19 cellular contexts compared by ENCODE assay signal in genomic region chr14:74948228-74949175, GRCh38. TPM values are rescaled to one million over a fixed set of nuclear protein-coding genes. Genes with fewer than 3 reads are reported as not detected.
DNase-seq lines count a peak whose midpoint lies in the region; ATAC-seq, FAIRE-seq and TF ChIP-seq lines count a peak whose summit lies in the region.
"Had no signal": no experiment of that assay in that cellular context is flagged by ENCODE, and none has a peak within 500 bp of the region (broad histone marks: within the 10 kb centered on the region; RNA-seq: fewer than 3 reads in every experiment).

No MANE protein-coding gene starts in this region.

- no peak for TF ChIP-seq CTCF in HEK293 (tag by site-specific recombination; IDR thresholded peaks at IDR 0.05)
- TF ChIP-seq CTCF in bronchial epithelial cell (IDR thresholded peaks at IDR 0.05; ENCODE audit: insufficient read depth, low read length, severe bottlenecking), result no peak
- no peak for TF ChIP-seq CTCF in chondrocyte (IDR thresholded peaks at IDR 0.05)

- peaks cover 6% of the 10 kb centered on the region for H3K79me1 ChIP-seq in mesenchymal stem cell (replicated peaks; ENCODE audit: low read length, poor library complexity, severe bottlenecking)

- CTCF ChIA-PET in HEK293 (lab: Yijun Ruan, JAX), result interaction anchor here (1.0 to 6.6 kb wide), 5 partner anchors 43 to 141 kb away, joined by 3 to 66 read pairs (median 5); partner anchors contain the start of genes ACYP1 and ZC2HC1C

- H3K4me2 ChIP-seq in mesenchymal stem cell (ENCODE audit: low read length, poor library complexity, severe bottlenecking), result no peak overlapping the region

- H2AK5ac ChIP-seq in mesenchymal stem cell (ENCODE audit: low read length, severe bottlenecking), result no peak overlapping the region

- no peak overlapping the region for H2BK12ac ChIP-seq in mesenchymal stem cell (ENCODE audit: low read length in 2 of 2)

- H3K27ac Mint-ChIP-seq in stimulated activated naive B cell treated with anti-CD40 and anti-IgM and Interleukin-4, amounts not matched to agents 10 μg/mL and 1 μg/mL and 100 μg/mL, for 72 hours, result peak overlapping the region; percentile 37
- H3K27ac Mint-ChIP-seq in chondrocyte (ENCODE audit: unreplicated experiment), result no peak overlapping the region
- H3K27ac Mint-ChIP-seq: HFFc6 had no signal

- DNase-seq in bronchial epithelial cell (ENCODE audit: low read depth) (no peak), mesenchymal stem cell (no peak), DMS153 (lab: John Stamatoyannopoulos, UW) (no peak), chondrocyte (ENCODE audit: low spot score) (no peak)
- DNase-seq in stimulated activated naive B cell treated with anti-CD40 and anti-IgM and Interleukin-4, amounts not matched to agents 10 μg/mL and 1 μg/mL and 100 μg/mL, for 72 hours, result no peak
- DNase-seq: ACHN, Caco-2, GM23248, HFFc6, MG63, NCI-H1092 treated with DMSO at 0.1 percent for 48 hours, NCI-H1694 treated with DMSO at 0.1 percent for 48 hours, NCI-H2107, NCI-H226, NCI-H526 treated with DMSO at 0.1 percent for 48 hours, SIG-M5 had no signal

- H3K4me1 ChIP-seq in HEK293 (ENCODE audit: control insufficient read depth, insufficient read depth, low read length), result peaks cover 12% of the 10 kb centered on the region
- H3K4me1 ChIP-seq in mesenchymal stem cell (ENCODE audit: control insufficient read depth, insufficient read depth, low read depth, low read length), result peaks cover 28% of the 10 kb centered on the region

- no peak overlapping the region for H3K18ac ChIP-seq in mesenchymal stem cell (ENCODE audit: low read depth in 1 of 2, low read length in 2 of 2)

- no peaks in the 10 kb centered on the region for H3K9me3 ChIP-seq in HEK293 (ENCODE audit: control insufficient read depth, insufficient read depth, low read depth, low read length)
- no peaks in the 10 kb centered on the region for H3K9me3 ChIP-seq in mesenchymal stem cell (ENCODE audit: control insufficient read depth, low read length)
- H3K9me3 ChIP-seq: Caco-2, MG63 had no signal

- no peak overlapping the region for H2BK5ac ChIP-seq in mesenchymal stem cell (ENCODE audit: low read depth, low read length, poor library complexity, severe bottlenecking)

- peaks cover 20 to 30% of the 10 kb centered on the region in 2 donors for H3K27me3 Mint-ChIP-seq in stimulated activated naive B cell treated with anti-CD40 and anti-IgM and Interleukin-4, amounts not matched to agents 10 μg/mL and 1 μg/mL and 100 μg/mL, for 72 hours
- no peaks in the 10 kb centered on the region for H3K27me3 Mint-ChIP-seq in chondrocyte (ENCODE audit: low read depth)

- peaks cover 0 to 2% of the 10 kb centered on the region in 2 donors for H3K36me3 Mint-ChIP-seq in stimulated activated naive B cell treated with anti-CD40 and anti-IgM and Interleukin-4, amounts not matched to agents 10 μg/mL and 1 μg/mL and 100 μg/mL, for 72 hours
- H3K36me3 Mint-ChIP-seq in chondrocyte (ENCODE audit: low read depth), result no peaks in the 10 kb centered on the region

- no peak overlapping the region for H3K4ac ChIP-seq in mesenchymal stem cell (ENCODE audit: low read depth in 1 of 2, low read length in 2 of 2)

- no peak for ATAC-seq in stimulated activated naive B cell treated with anti-CD40 and anti-IgM and Interleukin-4, amounts not matched to agents 10 μg/mL and 1 μg/mL and 100 μg/mL, for 72 hours (replicated peaks)
- ATAC-seq in esophagus mucosa (no peak), GM18519 (IDR thresholded peaks at IDR 0.05; ENCODE audit: low FRiP score, unreplicated experiment) (no peak)

- H3K36me3 ChIP-seq in HEK293 (ENCODE audit: control insufficient read depth in 2 of 2, insufficient read depth in 1 of 2, low read length in 2 of 2) (peaks cover 0 to 86% of the 10 kb centered on the region in 2 experiments; a peak in 2 of 3 replicates), bronchial epithelial cell (ENCODE audit: control insufficient read depth, insufficient read depth, low read length) (peaks cover 22% of the 10 kb centered on the region), mesenchymal stem cell (ENCODE audit: control insufficient read depth in 1 of 2, insufficient read depth in 2 of 2, low read depth in 1 of 2, low read length in 2 of 2) (peaks cover 17 to 29% of the 10 kb centered on the region in 2 experiments)

- no peak overlapping the region for H4K8ac ChIP-seq in mesenchymal stem cell (ENCODE audit: low read length)

- H3K4me1 Mint-ChIP-seq in stimulated activated naive B cell treated with anti-CD40 and anti-IgM and Interleukin-4, amounts not matched to agents 10 μg/mL and 1 μg/mL and 100 μg/mL, for 72 hours, result peaks cover 11 to 12% of the 10 kb centered on the region in 2 donors
- peaks cover 6% of the 10 kb centered on the region for H3K4me1 Mint-ChIP-seq in chondrocyte (ENCODE audit: low read depth)

- WGBS in mesenchymal stem cell, result 89% methylated on average over 19 of the region's 23 CpGs

- no peak overlapping the region for H3K23ac ChIP-seq in mesenchymal stem cell (ENCODE audit: low read length in 2 of 2)

- H2BK15ac ChIP-seq in mesenchymal stem cell (ENCODE audit: low read depth, poor library complexity, severe bottlenecking), result peak overlapping the region; percentile 1

- no peak overlapping the region for H4K91ac ChIP-seq in mesenchymal stem cell (ENCODE audit: low read length)

- peak; percentile 64 for FAIRE-seq in bronchial epithelial cell (lab: Jason Lieb, UNC)

- no peak overlapping the region for H3K4me3 Mint-ChIP-seq in stimulated activated naive B cell treated with anti-CD40 and anti-IgM and Interleukin-4, amounts not matched to agents 10 μg/mL and 1 μg/mL and 100 μg/mL, for 72 hours
- no peak overlapping the region for H3K4me3 Mint-ChIP-seq in chondrocyte (ENCODE audit: unreplicated experiment)
- H3K4me3 Mint-ChIP-seq: HFFc6 had no signal

- no peak overlapping the region for H3K4me3 ChIP-seq in HEK293 (ENCODE audit: low read depth, low read length)
- no peak overlapping the region for H3K4me3 ChIP-seq in bronchial epithelial cell (ENCODE audit: low read depth, low read length)
- H3K4me3 ChIP-seq in mesenchymal stem cell (ENCODE audit: insufficient read depth in 1 of 2, low read depth in 1 of 2, low read length in 2 of 2), result no peak overlapping the region
- H3K4me3 ChIP-seq: GM23248, MG63 had no signal

- H2AFZ ChIP-seq in mesenchymal stem cell (ENCODE audit: low read depth, low read length), result no peak overlapping the region
- H2AFZ ChIP-seq: GM23248 had no signal

- no peaks in the 10 kb centered on the region for H3K9me3 Mint-ChIP-seq in stimulated activated naive B cell treated with anti-CD40 and anti-IgM and Interleukin-4, amounts not matched to agents 10 μg/mL and 1 μg/mL and 100 μg/mL, for 72 hours
- no peaks in the 10 kb centered on the region for H3K9me3 Mint-ChIP-seq in chondrocyte (ENCODE audit: low read depth)
- H3K9me3 Mint-ChIP-seq: HFFc6 had no signal

- H3K27ac ChIP-seq in HEK293 (ENCODE audit: extremely low read depth, low read depth, low read length), result no peak overlapping the region
- H3K27ac ChIP-seq in mesenchymal stem cell (ENCODE audit: low read length, poor library complexity, severe bottlenecking), result no peak overlapping the region
- H3K27ac ChIP-seq: GM23248 had no signal

- POLR2A ChIA-PET in HEK293 (lab: Yijun Ruan, JAX), result no interaction called here

- H3K27me3 ChIP-seq in bronchial epithelial cell (ENCODE audit: control insufficient read depth, insufficient read depth, low read length), result no peaks in the 10 kb centered on the region
- no peaks in the 10 kb centered on the region for H3K27me3 ChIP-seq in mesenchymal stem cell (ENCODE audit: control insufficient read depth in 1 of 2, insufficient read depth in 1 of 2, low read length in 2 of 2)
- H3K27me3 ChIP-seq: MG63 had no signal

- H3K9ac ChIP-seq in mesenchymal stem cell (ENCODE audit: low read length), result no peak overlapping the region
- H3K9ac ChIP-seq: GM23248 had no signal

- no peak overlapping the region for H3K14ac ChIP-seq in mesenchymal stem cell (ENCODE audit: low read length in 2 of 2)

- H2BK120ac ChIP-seq in mesenchymal stem cell (ENCODE audit: low read depth, low read length), result no peak overlapping the region

TF ChIP-seq in HEK293, 187 proteins besides CTCF, POLR2A, EP300 and RAD21:
- TF ChIP-seq ZNF664 (tag by site-specific recombination; IDR thresholded peaks at IDR 0.05) (peak; percentile 71), ZNF660 (tag by site-specific recombination; IDR thresholded peaks at IDR 0.05) (no peak)

RNA-seq across cellular contexts. Expression of gene PGF, which starts 6.9 kb away (rescaled TPM):
- 52.1 and 56.6 TPM in 2 replicates for total RNA-seq in bronchial epithelial cell
- polyA plus RNA-seq in mesenchymal stem cell (2013, experiment 1 of 2), result 6.4 TPM
- 6.8 TPM for polyA plus RNA-seq in mesenchymal stem cell (2013, experiment 2 of 2)
- 4.1 TPM for total RNA-seq in esophagus mucosa
- 2.0 to 3.2 TPM (median 2.3 TPM) in 3 replicates for total RNA-seq in chondrocyte

RNA-seq across cellular contexts. Expression of gene RPS6KL1, which starts 25.4 kb away (rescaled TPM):
- total RNA-seq in bronchial epithelial cell (1.5 and 6.1 TPM in 2 replicates), esophagus mucosa (1.7 TPM), chondrocyte (0.82 to 6.5 TPM (median 5.8 TPM) in 3 replicates)
- polyA plus RNA-seq in mesenchymal stem cell (2013, experiment 1 of 2), result 0.41 TPM
- 0.52 TPM for polyA plus RNA-seq in mesenchymal stem cell (2013, experiment 2 of 2)

RNA-seq across cellular contexts. Expression of gene EIF2B2, which starts 54.2 kb away (rescaled TPM):
- total RNA-seq in bronchial epithelial cell, result 60.6 and 83.7 TPM in 2 replicates
- 35.8 TPM for polyA plus RNA-seq in mesenchymal stem cell (2013, experiment 1 of 2)
- 30.3 TPM for polyA plus RNA-seq in mesenchymal stem cell (2013, experiment 2 of 2)
- 38.7 TPM for total RNA-seq in esophagus mucosa
- 35.7 to 38.4 TPM (median 37.1 TPM) in 3 replicates for total RNA-seq in chondrocyte

Comparison
In these comparisons a context has a peak if more than half of its experiments do, and no peak if none do; other contexts are left out.
1. RNA of gene PGF, which starts 6.9 kb away (total RNA-seq): 52.1 to 56.6 TPM in bronchial epithelial cell; 4.1 TPM in esophagus mucosa (single experiment) and 2.0 to 3.2 TPM in chondrocyte; every median in the first group is over 10 times any median in the second.